In genomic region chr20:5088688-5089087, GRCh38 we compare ENCODE assay signal across 22 cellular contexts. TPM values are rescaled to one million over a fixed set of nuclear protein-coding genes. Genes with fewer than 3 reads are reported as not detected.
A peak's percentile ranks its signal among the peaks of the same experiment; 100 is the strongest.
DNase-seq lines count a peak whose midpoint lies in the region; ATAC-seq and TF ChIP-seq lines count a peak whose summit lies in the region.
"Had no signal": no experiment of that assay in that cellular context is flagged by ENCODE, and none has a peak within 500 bp of the region (broad histone marks: within the 10 kb centered on the region; RNA-seq: fewer than 3 reads in every experiment).

No MANE protein-coding gene starts in this region.

- DNase-seq in activated CD4-positive, alpha-beta T cell treated with anti-CD3 and anti-CD28 coated beads, Interleukin-2, amount 10 ng/mL, durations not matched to agents 7 days and 5 days, result no peak
- no peak for DNase-seq in activated CD4-positive, alpha-beta T cell treated with anti-CD3 and anti-CD28 coated beads for 48 hours
- no peak for DNase-seq in CD14-positive monocyte (ENCODE audit: low spot score)
- no peak for DNase-seq in endothelial cell (ENCODE audit: low spot score)
- DNase-seq in natural killer cell treated with Interleukin-12 subunit alpha and Interleukin-12 subunit beta and Interleukin-15 and Interleukin-18, amount 100 ng/mL, for 72 hours (ENCODE audit: low spot score), result no peak
- DNase-seq: ACHN; C1 segment of cervical spinal cord; Calu3; CD8-positive, alpha-beta memory T cell; DMS153; GOT3; HCEC 1CT; Kasumi-1; NCI-H1694; NCI-H2081; NCI-H2171 treated with DMSO at 0.1 percent for 48 hours; NCI-H524 treated with DMSO at 0.1 percent for 48 hours; NCI-H82; SJCRH30 had no signal

- no peak overlapping the region for H3K4me3 Mint-ChIP-seq in activated CD4-positive, alpha-beta T cell treated with anti-CD3 and anti-CD28 coated beads, Interleukin-2, amount 10 ng/mL, durations not matched to agents 7 days and 5 days
- no peak overlapping the region for H3K4me3 Mint-ChIP-seq in CD14-positive monocyte
- H3K4me3 Mint-ChIP-seq in endothelial cell (ENCODE audit: unreplicated experiment), result no peak overlapping the region
- no peak overlapping the region for H3K4me3 Mint-ChIP-seq in natural killer cell treated with Interleukin-12 subunit alpha and Interleukin-12 subunit beta and Interleukin-15 and Interleukin-18, amount 100 ng/mL, for 72 hours

- H3K9me3 Mint-ChIP-seq in activated CD4-positive, alpha-beta T cell treated with anti-CD3 and anti-CD28 coated beads, Interleukin-2, amount 10 ng/mL, durations not matched to agents 7 days and 5 days, result no peaks in the 10 kb centered on the region
- H3K9me3 Mint-ChIP-seq in CD14-positive monocyte (no peaks in the 10 kb centered on the region), endothelial cell (ENCODE audit: unreplicated experiment) (no peaks in the 10 kb centered on the region)
- no peaks in the 10 kb centered on the region for H3K9me3 Mint-ChIP-seq in natural killer cell treated with Interleukin-12 subunit alpha and Interleukin-12 subunit beta and Interleukin-15 and Interleukin-18, amount 100 ng/mL, for 72 hours
- H3K9me3 Mint-ChIP-seq: CD8-positive, alpha-beta memory T cell had no signal

- TF ChIP-seq CTCF in CD14-positive monocyte (IDR thresholded peaks at IDR 0.05), result no peak
- TF ChIP-seq CTCF in endothelial cell (IDR thresholded peaks at IDR 0.05; ENCODE audit: unreplicated experiment), result no peak

- H3K4me1 Mint-ChIP-seq in activated CD4-positive, alpha-beta T cell treated with anti-CD3 and anti-CD28 coated beads, Interleukin-2, amount 10 ng/mL, durations not matched to agents 7 days and 5 days, result peaks cover 20% of the 10 kb centered on the region
- H3K4me1 Mint-ChIP-seq in CD14-positive monocyte, result peaks cover 58% of the 10 kb centered on the region
- peaks cover 26% of the 10 kb centered on the region for H3K4me1 Mint-ChIP-seq in endothelial cell (ENCODE audit: unreplicated experiment)
- H3K4me1 Mint-ChIP-seq in natural killer cell treated with Interleukin-12 subunit alpha and Interleukin-12 subunit beta and Interleukin-15 and Interleukin-18, amount 100 ng/mL, for 72 hours (ENCODE audit: low read depth in 2 of 2), result peaks cover 17 to 19% of the 10 kb centered on the region in 2 donors

- intact Hi-C loops in CD14-positive monocyte (cut with micrococcal nuclease), result loop anchor here in 1 of 2 donors (10.0 kb wide), 1 partner anchor 274 kb away; no protein-coding TSS in a partner anchor

- ATAC-seq in natural killer cell treated with Interleukin-12 subunit alpha and Interleukin-12 subunit beta and Interleukin-15 and Interleukin-18, amount 100 ng/mL, for 72 hours, result no peak
- ATAC-seq in HG02981 (IDR thresholded peaks at IDR 0.05; ENCODE audit: unreplicated experiment) (no peak), HG03280 (IDR thresholded peaks at IDR 0.05; ENCODE audit: unreplicated experiment) (no peak), GM19324 (IDR thresholded peaks at IDR 0.05; ENCODE audit: low FRiP score, unreplicated experiment) (no peak)

- H3K36me3 Mint-ChIP-seq in activated CD4-positive, alpha-beta T cell treated with anti-CD3 and anti-CD28 coated beads, Interleukin-2, amount 10 ng/mL, durations not matched to agents 7 days and 5 days (ENCODE audit: low read depth), result peaks cover 3% of the 10 kb centered on the region
- peaks cover 6 to 7% of the 10 kb centered on the region in 2 donors for H3K36me3 Mint-ChIP-seq in CD14-positive monocyte
- H3K36me3 Mint-ChIP-seq in endothelial cell (ENCODE audit: low read depth, unreplicated experiment), result peaks cover 4% of the 10 kb centered on the region
- H3K36me3 Mint-ChIP-seq in natural killer cell treated with Interleukin-12 subunit alpha and Interleukin-12 subunit beta and Interleukin-15 and Interleukin-18, amount 100 ng/mL, for 72 hours, result no peaks in the 10 kb centered on the region

- H3K27ac Mint-ChIP-seq in activated CD4-positive, alpha-beta T cell treated with anti-CD3 and anti-CD28 coated beads, Interleukin-2, amount 10 ng/mL, durations not matched to agents 7 days and 5 days, result peak overlapping the region; percentile 36
- H3K27ac Mint-ChIP-seq in CD14-positive monocyte (peak overlapping the region; percentile 94 to 99 (median 98)), endothelial cell (ENCODE audit: unreplicated experiment) (peak overlapping the region; percentile 99)
- peak overlapping the region; percentile 76 to 91 for H3K27ac Mint-ChIP-seq in natural killer cell treated with Interleukin-12 subunit alpha and Interleukin-12 subunit beta and Interleukin-15 and Interleukin-18, amount 100 ng/mL, for 72 hours

- H3K27me3 Mint-ChIP-seq in activated CD4-positive, alpha-beta T cell treated with anti-CD3 and anti-CD28 coated beads, Interleukin-2, amount 10 ng/mL, durations not matched to agents 7 days and 5 days, result no peaks in the 10 kb centered on the region
- no peaks in the 10 kb centered on the region for H3K27me3 Mint-ChIP-seq in CD14-positive monocyte (ENCODE audit: low read depth in 3 of 3)
- no peaks in the 10 kb centered on the region for H3K27me3 Mint-ChIP-seq in endothelial cell (ENCODE audit: unreplicated experiment)
- H3K27me3 Mint-ChIP-seq in natural killer cell treated with Interleukin-12 subunit alpha and Interleukin-12 subunit beta and Interleukin-15 and Interleukin-18, amount 100 ng/mL, for 72 hours, result no peaks in the 10 kb centered on the region
- H3K27me3 Mint-ChIP-seq: CD8-positive, alpha-beta memory T cell had no signal

- POLR2A ChIA-PET in activated CD4-positive, alpha-beta T cell treated with anti-CD3 and anti-CD28 coated beads, Interleukin-2, amount 10 ng/mL, durations not matched to agents 7 days and 5 days (lab: Charles Lee), result no interaction called here

- CTCF ChIA-PET in activated CD4-positive, alpha-beta T cell treated with anti-CD3 and anti-CD28 coated beads, Interleukin-2, amount 10 ng/mL, durations not matched to agents 7 days and 5 days (lab: Charles Lee), result interaction anchor here (1.4 to 2.2 kb wide), 2 partner anchors 26 to 32 kb away, joined by 3 to 6 read pairs; no protein-coding TSS in a partner anchor

RNA-seq across cellular contexts. Expression of gene TMEM230, which starts 24.2 kb away (rescaled TPM):
- 10 to 100 TPM; 82.4 to 83.6 TPM for total RNA-seq in activated CD4-positive, alpha-beta T cell treated with anti-CD3 and anti-CD28 coated beads, Interleukin-2, amount 10 ng/mL, durations not matched to agents 7 days and 5 days
- polyA plus RNA-seq in CD14-positive monocyte, result 100 to 1,000 TPM; 163 to 231 TPM
- 62.2 TPM for total RNA-seq in endothelial cell (ENCODE audit: unreplicated experiment)
- 10 to 100 TPM; 68.3 to 78.1 TPM for total RNA-seq in natural killer cell treated with Interleukin-12 subunit alpha and Interleukin-12 subunit beta and Interleukin-15 and Interleukin-18, amount 100 ng/mL, for 72 hours

RNA-seq across cellular contexts. Expression of gene PCNA, which starts 31.1 kb away (rescaled TPM):
- total RNA-seq in activated CD4-positive, alpha-beta T cell treated with anti-CD3 and anti-CD28 coated beads, Interleukin-2, amount 10 ng/mL, durations not matched to agents 7 days and 5 days, result 100 to 1,000 TPM; 512 to 559 TPM
- polyA plus RNA-seq in CD14-positive monocyte, result 10 to 100 TPM; 27.9 to 35.0 TPM
- total RNA-seq in endothelial cell (ENCODE audit: unreplicated experiment), result 77.1 TPM
- total RNA-seq in natural killer cell treated with Interleukin-12 subunit alpha and Interleukin-12 subunit beta and Interleukin-15 and Interleukin-18, amount 100 ng/mL, for 72 hours, result 100 to 1,000 TPM; 288 to 377 TPM

RNA-seq across cellular contexts. Expression of gene CDS2, which starts 38.1 kb away (rescaled TPM):
- total RNA-seq in activated CD4-positive, alpha-beta T cell treated with anti-CD3 and anti-CD28 coated beads, Interleukin-2, amount 10 ng/mL, durations not matched to agents 7 days and 5 days, result 10 to 100 TPM; 54.5 to 58.4 TPM
- polyA plus RNA-seq in CD14-positive monocyte, result 10 to 100 TPM; 54.4 to 62.6 TPM
- 130 TPM for total RNA-seq in endothelial cell (ENCODE audit: unreplicated experiment)
- 10 to 100 TPM; 48.7 to 52.0 TPM for total RNA-seq in natural killer cell treated with Interleukin-12 subunit alpha and Interleukin-12 subunit beta and Interleukin-15 and Interleukin-18, amount 100 ng/mL, for 72 hours

Comparison
In these comparisons a context has a peak if more than half of its experiments do, and no peak if none do; other contexts are left out.
1. H3K27ac Mint-ChIP-seq: peak in every context shown above with its lines; median percentile 99 in endothelial cell; 98 in CD14-positive monocyte; 84 in natural killer cell treated with Interleukin-12 subunit alpha and Interleukin-12 subunit beta and Interleukin-15 and Interleukin-18, amount 100 ng/mL, for 72 hours; 36 in activated CD4-positive, alpha-beta T cell treated with anti-CD3 and anti-CD28 coated beads, Interleukin-2, amount 10 ng/mL, durations not matched to agents 7 days and 5 days.